9 cellular contexts compared by ENCODE assay signal in the genomic region with DNA sequence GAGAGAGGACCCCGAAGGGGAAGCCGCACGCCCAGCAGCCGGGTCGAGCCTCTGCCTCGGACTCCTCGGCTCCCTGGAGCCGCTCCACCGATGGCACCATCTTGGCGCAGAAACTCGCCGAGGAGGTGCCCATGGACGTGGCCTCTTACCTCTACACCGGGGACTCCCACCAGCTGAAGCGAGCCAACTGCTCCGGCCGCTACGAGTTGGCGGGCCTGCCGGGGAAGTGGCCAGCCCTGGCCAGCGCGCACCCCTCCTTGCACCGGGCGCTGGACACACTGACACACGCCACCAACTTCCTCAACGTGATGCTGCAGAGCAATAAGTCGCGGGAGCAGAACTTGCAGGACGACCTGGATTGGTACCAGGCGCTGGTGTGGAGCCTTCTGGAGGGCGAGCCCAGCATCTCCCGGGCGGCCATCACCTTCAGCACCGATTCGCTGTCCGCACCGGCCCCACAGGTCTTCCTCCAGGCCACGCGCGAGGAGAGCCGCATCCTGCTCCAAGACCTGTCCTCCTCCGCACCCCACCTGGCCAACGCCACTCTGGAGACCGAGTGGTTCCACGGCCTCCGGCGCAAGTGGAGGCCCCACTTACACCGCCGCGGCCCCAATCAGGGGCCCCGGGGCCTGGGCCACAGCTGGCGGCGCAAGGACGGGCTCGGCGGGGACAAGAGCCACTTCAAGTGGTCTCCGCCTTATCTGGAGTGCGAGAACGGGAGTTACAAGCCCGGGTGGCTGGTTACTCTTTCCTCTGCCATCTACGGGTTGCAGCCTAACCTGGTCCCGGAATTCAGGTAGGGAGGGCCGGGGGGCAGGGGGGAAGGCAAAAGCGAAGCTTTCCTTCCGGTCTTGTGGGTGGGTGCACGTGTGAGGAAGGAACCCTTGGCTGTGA. TPM values are rescaled to one million over a fixed set of nuclear protein-coding genes. Genes with fewer than 3 reads are reported as not detected.
DNase-seq lines count a peak whose midpoint lies in the region; ATAC-seq and TF ChIP-seq lines count a peak whose summit lies in the region.
"Had no signal": no experiment of that assay in that cellular context is flagged by ENCODE, and none has a peak within 500 bp of the region (broad histone marks: within the 10 kb centered on the region; RNA-seq: fewer than 3 reads in every experiment).

No MANE protein-coding gene starts in this region.

- peaks cover 68% of the 10 kb centered on the region for H3K27me3 ChIP-seq in hepatocyte
- H3K27me3 ChIP-seq in effector memory CD4-positive, alpha-beta T cell (replicated peaks; ENCODE audit: control insufficient read depth, insufficient read depth, low read length, poor library complexity, severe bottlenecking) = peaks cover 22% of the 10 kb centered on the region

- H3K4me3 ChIP-seq in SK-N-MC = peak overlapping the region; percentile 81
- no peak overlapping the region for H3K4me3 ChIP-seq in hepatocyte
- H3K4me3 ChIP-seq in effector memory CD4-positive, alpha-beta T cell (ENCODE audit: insufficient read depth, low read depth, low read length, poor library complexity, severe bottlenecking) = no peak overlapping the region

- 2% methylated on average over 66 of the region's 66 CpGs for WGBS in hepatocyte (ENCODE audit: low lambda C conversion rate, missing lambda C conversion rate)

- DNase-seq in NCI-H1436 (lab: John Stamatoyannopoulos, UW) (peak; percentile 45), NCI-H1436 treated with DMSO at 0.1 percent for 48 hours (lab: John Stamatoyannopoulos, UW) (no peak), SK-N-MC (ENCODE audit: low read depth, low spot score) (no peak), hepatocyte (ENCODE audit: low spot score) (peak; percentile 65), retina (peak; percentile 76), NCI-H1930 (lab: John Stamatoyannopoulos, UW) (no peak)
- DNase-seq in effector memory CD4-positive, alpha-beta T cell = no peak
- DNase-seq: naive B cell had no signal

- H3K4me1 ChIP-seq in hepatocyte (ENCODE audit: insufficient read depth) = peaks cover 16% of the 10 kb centered on the region
- H3K4me1 ChIP-seq in effector memory CD4-positive, alpha-beta T cell (ENCODE audit: control insufficient read depth, insufficient read depth, low read length, poor library complexity, severe bottlenecking) = no peaks in the 10 kb centered on the region

- ATAC-seq in GM19397 (IDR thresholded peaks at IDR 0.05; ENCODE audit: unreplicated experiment) = no peak

- H3K4me2 ChIP-seq in hepatocyte = peak overlapping the region; percentile 86

- no peaks in the 10 kb centered on the region for H3K9me3 ChIP-seq in SK-N-MC (ENCODE audit: low read depth, low read length)
- H3K9me3 ChIP-seq in hepatocyte (ENCODE audit: low read depth) = no peaks in the 10 kb centered on the region
- no peaks in the 10 kb centered on the region for H3K9me3 ChIP-seq in effector memory CD4-positive, alpha-beta T cell (ENCODE audit: control insufficient read depth, low read length)

- H3K36me3 ChIP-seq in SK-N-MC (ENCODE audit: insufficient read depth, low read length) (no peaks in the 10 kb centered on the region), hepatocyte (replicated peaks; ENCODE audit: insufficient read depth, low read depth) (no peaks in the 10 kb centered on the region)
- no peaks in the 10 kb centered on the region for H3K36me3 ChIP-seq in effector memory CD4-positive, alpha-beta T cell (ENCODE audit: control insufficient read depth, insufficient read depth, low read length)

- no peaks in the 10 kb centered on the region for H3K9me2 ChIP-seq in hepatocyte (replicated peaks; ENCODE audit: insufficient read depth)

- no peak overlapping the region for H2AFZ ChIP-seq in hepatocyte

- no peaks in the 10 kb centered on the region for H4K20me1 ChIP-seq in hepatocyte (ENCODE audit: insufficient read depth, poor library complexity, severe bottlenecking)

- H3K79me2 ChIP-seq in hepatocyte = no peaks in the 10 kb centered on the region

- H3K27ac ChIP-seq in SK-N-MC (no peak overlapping the region), hepatocyte (no peak overlapping the region)
- no peak overlapping the region for H3K27ac ChIP-seq in effector memory CD4-positive, alpha-beta T cell (ENCODE audit: insufficient read depth, low read length, poor library complexity, severe bottlenecking)

- H3K9ac ChIP-seq in SK-N-MC (ENCODE audit: insufficient read length) = no peak overlapping the region

- no peak for TF ChIP-seq CTCF in hepatocyte (IDR thresholded peaks at IDR 0.05; ENCODE audit: poor library complexity)

RNA-seq across cellular contexts. Expression of gene GPR158, which starts 1.0 kb away (rescaled TPM):
- total RNA-seq in hepatocyte = 0.47 and 0.52 TPM in 2 replicates
- polyA plus RNA-seq in hepatocyte = 0.02 and 0.26 TPM in 2 replicates

Comparison
In these comparisons a context has a peak if more than half of its experiments do, and no peak if none do; other contexts are left out.
1. DNase-seq: peak in NCI-H1436 (single experiment), hepatocyte (single experiment) and retina (single experiment); none in NCI-H1436 treated with DMSO at 0.1 percent for 48 hours (single experiment), SK-N-MC (single experiment), NCI-H1930 (0 of 2) and effector memory CD4-positive, alpha-beta T cell (0 of 3).